Comparison of ENCODE assay signal across 17 cellular contexts in the genomic region with DNA sequence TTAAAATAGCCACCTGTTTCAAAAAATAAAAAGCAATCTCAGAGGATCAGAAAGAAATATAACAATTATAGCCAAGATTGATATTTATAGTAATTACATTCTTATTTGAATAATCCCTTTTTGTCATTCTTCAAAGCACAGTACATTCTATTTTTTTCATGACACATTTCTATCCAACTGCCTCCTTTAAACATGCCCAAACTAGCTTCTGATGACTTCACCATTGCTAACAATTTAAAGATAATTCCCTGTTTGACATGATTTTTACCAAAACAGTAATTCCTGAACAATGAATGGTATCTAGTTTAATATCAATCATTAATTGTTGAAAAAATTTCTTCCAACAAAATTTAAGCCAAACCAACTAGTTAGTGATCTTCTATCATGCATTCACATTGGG.
"Had no signal": no experiment of that assay in that cellular context is flagged by ENCODE, and none has a peak within 500 bp of the region (broad histone marks: within the 10 kb centered on the region; RNA-seq: fewer than 3 reads in every experiment).

No MANE protein-coding gene starts in this region.

- H3K36me3 ChIP-seq: MG63, SJCRH30 had no signal

- DNase-seq: KBM-7, MG63, NCI-H1092, NCI-H1105 treated with DMSO at 0.1 percent for 48 hours, NCI-H1417 treated with DMSO at 0.1 percent for 48 hours, NCI-H146, NCI-H1694 treated with DMSO at 0.1 percent for 48 hours, NCI-H1930, NCI-H2081, NCI-H2107, NCI-H2227 treated with DMSO at 0.1 percent for 48 hours, NCI-H524, NCI-H526 treated with DMSO at 0.1 percent for 48 hours, NCI-H748 treated with DMSO at 0.1 percent for 48 hours, RPMI8226, SHP77 treated with DMSO at 0.1 percent for 48 hours, SJCRH30 had no signal

- H3K27ac ChIP-seq: SJCRH30 had no signal

- H3K9me3 ChIP-seq: MG63, SJCRH30 had no signal

- H3K4me3 ChIP-seq: MG63, SJCRH30 had no signal

- H3K27me3 ChIP-seq: MG63, SJCRH30 had no signal
